Comparison of ENCODE assay signal across 15 cellular contexts in the genomic region with DNA sequence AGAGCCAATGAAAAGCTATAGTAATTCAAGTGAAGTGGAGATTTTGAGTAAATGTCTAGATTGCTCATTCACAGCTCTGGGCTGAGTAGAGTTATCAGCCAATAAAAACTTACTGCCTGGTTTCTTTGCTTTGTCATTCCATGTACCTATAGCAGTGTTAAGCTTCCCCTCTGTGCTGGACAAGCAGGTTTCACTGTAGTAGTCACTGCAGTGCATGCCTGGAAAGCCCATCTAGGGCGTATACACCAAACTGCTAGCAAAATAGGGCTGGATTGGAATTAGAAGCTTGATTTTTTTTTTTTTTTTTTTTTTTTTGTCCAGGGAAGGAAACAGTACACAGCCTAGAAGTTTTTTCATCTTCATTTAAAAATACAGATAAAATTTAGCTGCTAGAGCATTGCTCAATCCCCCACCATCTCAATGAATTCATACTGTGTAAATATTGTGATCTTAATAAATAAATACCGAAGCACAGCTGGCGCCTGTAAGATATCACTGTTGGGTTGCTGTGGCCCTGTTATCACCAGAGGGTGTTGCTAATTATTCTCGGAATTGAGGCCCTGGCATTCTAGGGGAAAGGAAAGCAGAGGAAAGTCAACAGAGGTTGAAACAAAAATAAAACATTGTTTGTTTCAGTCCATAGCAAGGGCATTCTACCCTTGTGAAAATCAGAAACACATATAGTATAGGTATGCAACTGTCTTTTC.
DNase-seq lines count a peak whose midpoint lies in the region; ATAC-seq, FAIRE-seq and TF ChIP-seq lines count a peak whose summit lies in the region.
"Had no signal": no experiment of that assay in that cellular context is flagged by ENCODE, and none has a peak within 500 bp of the region (broad histone marks: within the 10 kb centered on the region; RNA-seq: fewer than 3 reads in every experiment).

No MANE protein-coding gene starts in this region.

- no peaks in the 10 kb centered on the region for H4K20me1 ChIP-seq in HepG2 (ENCODE audit: insufficient read depth, low read length)

- BruUV-seq in HepG2 (replicated peaks; lab: Mats Ljungman, UMichigan) = no TSS peak

- no peak for FAIRE-seq in HepG2 (lab: Jason Lieb, UNC)

- H3K4me1 ChIP-seq in liver (ENCODE audit: control insufficient read depth in 4 of 4, insufficient read depth in 4 of 4, low read length in 3 of 4) (peaks cover 0 to 20% (median 11%) of the 10 kb centered on the region in 4 donors), HepG2 (ENCODE audit: insufficient read depth, low read length) (no peaks in the 10 kb centered on the region)
- H3K4me1 ChIP-seq: Caco-2, testis had no signal

- TF ChIP-seq EP300 in HepG2 (IDR thresholded peaks at IDR 0.05; ENCODE audit: low read depth in 2 of 2, low read length in 2 of 2) = no peak
- TF ChIP-seq EP300 in HepG2 (CRISPR knock-in tag; IDR thresholded peaks at IDR 0.05; ENCODE audit: borderline replicate concordance) = no peak

- H3K79me2 ChIP-seq in HepG2 (ENCODE audit: insufficient read depth, low read length) = no peaks in the 10 kb centered on the region

- no peak for DNase-seq in HepG2 (ENCODE audit: low spot score)
- DNase-seq in epithelial cell of esophagus (ENCODE audit: low read depth) = peak; percentile 73
- no peak for DNase-seq in left lobe of liver (ENCODE audit: low spot score)
- no peak for DNase-seq in posterior vena cava (ENCODE audit: low spot score)
- no peak for DNase-seq in effector CD8-positive, alpha-beta T cell (lab: John Stamatoyannopoulos, UW)
- DNase-seq in lower leg skin (ENCODE audit: low spot score in 2 of 2) = no peak
- no peak for DNase-seq in NCI-H2029 treated with DMSO at 0.1 percent for 48 hours (lab: John Stamatoyannopoulos, UW)
- DNase-seq: activated CD4-positive, alpha-beta T cell treated with anti-CD3 and anti-CD28 coated beads for 1 hour; activated T-cell treated with anti-CD3 and anti-CD28 coated beads for 4 hours; Caco-2; esophagus squamous epithelium; HFFc6; testis had no signal

- TF ChIP-seq CTCF in liver (IDR thresholded peaks at IDR 0.05; ENCODE audit: low read depth, low read length, missing input control) (no peak), HepG2 (CRISPR knock-in tag; IDR thresholded peaks at IDR 0.05) (no peak), epithelial cell of esophagus (IDR thresholded peaks at IDR 0.05; ENCODE audit: insufficient read depth, low read depth, low read length, missing control alignments) (no peak), lower leg skin (IDR thresholded peaks at IDR 0.05) (no peak)

- TF ChIP-seq POLR2A in HepG2 (IDR thresholded peaks at IDR 0.05; ENCODE audit: insufficient read depth in 1 of 2, low read depth in 2 of 2, low read length in 2 of 2) (no peak), lower leg skin (IDR thresholded peaks at IDR 0.05) (no peak)

- POLR2A ChIA-PET in HepG2 (lab: Yijun Ruan, JAX) = no interaction called here

- CTCF ChIA-PET in HepG2 (lab: Yijun Ruan, JAX; ENCODE audit: low intra/inter-chr PET ratio, low total read pairs) = no interaction called here

- in situ Hi-C loops in HepG2 (cut with HindIII; ENCODE audit: extremely low pct_ligation_motif_present, low pct_unique_long_range_greater_than_20kb) = no loop called here

- H3K4me3 ChIP-seq in liver (ENCODE audit: low read depth in 1 of 3, low read length in 3 of 3) (peak overlapping the region in 1 of 3 donors; percentile 6), HepG2 (replicated peaks in 1 of 3; ENCODE audit: insufficient read depth in 1 of 3, low read depth in 2 of 3, low read length in 3 of 3) (no peak overlapping the region), epithelial cell of esophagus (ENCODE audit: low read length) (no peak overlapping the region), lower leg skin (ENCODE audit: low read depth, poor library complexity, severe bottlenecking) (no peak overlapping the region)
- H3K4me3 ChIP-seq: esophagus squamous epithelium, testis had no signal

- peak in 1 of 2 donors; percentile 39 for TF ChIP-seq RAD21 in liver (IDR thresholded peaks at IDR 0.05)
- TF ChIP-seq RAD21 in HepG2 (CRISPR knock-in tag; IDR thresholded peaks at IDR 0.05) = no peak

- H3K27ac ChIP-seq in liver (ENCODE audit: low read depth in 1 of 2, low read length in 2 of 2) (peak overlapping the region; percentile 54 to 64), HepG2 (ENCODE audit: extremely low read length, insufficient read depth, low read length) (no peak overlapping the region)
- H3K27ac ChIP-seq: esophagus squamous epithelium, HL-60, testis had no signal

- no peak overlapping the region for H3K4me2 ChIP-seq in HepG2 (ENCODE audit: low read depth, low read length)

- 29% methylated on average over 4 of the region's 4 CpGs for WGBS in liver
- under 1% methylated on average over 4 of the region's 4 CpGs for WGBS in HepG2 (ENCODE audit: low lambda C conversion rate)
- WGBS in lower leg skin, 2 donors = 77 to 83% methylated on average over 4 of the region's 4 CpGs

- ATAC-seq in HepG2 = no peak
- ATAC-seq in left lobe of liver = peak; percentile 56

- H2AFZ ChIP-seq in HepG2 (ENCODE audit: low read length) = no peak overlapping the region

- H3K36me3 ChIP-seq in liver (ENCODE audit: control insufficient read depth in 4 of 4, insufficient read depth in 3 of 4, low read depth in 1 of 4, low read length in 3 of 4) (no peaks in the 10 kb centered on the region), HepG2 (replicated peaks in 1 of 2; ENCODE audit: control insufficient read depth in 1 of 2, insufficient read depth in 2 of 2, low read length in 2 of 2) (no peaks in the 10 kb centered on the region)
- H3K36me3 ChIP-seq: esophagus squamous epithelium had no signal

- no peaks in the 10 kb centered on the region for H3K9me3 ChIP-seq in liver (ENCODE audit: control insufficient read depth in 4 of 4, low read length in 3 of 4)
- H3K9me3 ChIP-seq in HepG2 (ENCODE audit: low read length) = no peaks in the 10 kb centered on the region
- H3K9me3 ChIP-seq: Caco-2, esophagus squamous epithelium, testis had no signal

- no peaks in the 10 kb centered on the region for H3K27me3 ChIP-seq in liver (ENCODE audit: control insufficient read depth in 4 of 4, insufficient read depth in 4 of 4, low read length in 3 of 4)
- H3K27me3 ChIP-seq in HepG2 (ENCODE audit: control insufficient read depth in 1 of 2, insufficient read depth in 2 of 2, low read length in 2 of 2) = no peaks in the 10 kb centered on the region
- H3K27me3 ChIP-seq: esophagus squamous epithelium, testis had no signal

- H3K9ac ChIP-seq in liver (ENCODE audit: low read depth in 1 of 2, low read length in 2 of 2) = no peak overlapping the region
- no peak overlapping the region for H3K9ac ChIP-seq in HepG2 (ENCODE audit: insufficient read depth, low read depth, low read length)

- intact Hi-C loops in HepG2 (cut with micrococcal nuclease; ENCODE audit: unreplicated experiment) (no loop called here), posterior vena cava (cut with DNase I) (no loop called here), lower leg skin (cut with DNase I; ENCODE audit: low total_unique reads) (no loop called here)

TF ChIP-seq in liver, 16 proteins besides CTCF, POLR2A, EP300 and RAD21:
- TF ChIP-seq EGR1 (IDR thresholded peaks at IDR 0.05; ENCODE audit: low read depth in 2 of 2) = no peak
- TF ChIP-seq HNF4G (IDR thresholded peaks at IDR 0.05) = no peak
- peak; percentile 15 for TF ChIP-seq FOXA2 (IDR thresholded peaks at IDR 0.05)
- TF ChIP-seq SP1 (IDR thresholded peaks at IDR 0.05) = peak; percentile 12
- no peak for TF ChIP-seq MAX (IDR thresholded peaks at IDR 0.05)
- peak; percentile 31 for TF ChIP-seq NR2F2 (IDR thresholded peaks at IDR 0.05)
- no peak for TF ChIP-seq GABPA (IDR thresholded peaks at IDR 0.05 in 1 of 2, conservative IDR thresholded peaks at IDR 0.05 in 1 of 2)
- no peak for TF ChIP-seq YY1 (IDR thresholded peaks at IDR 0.05)
- TF ChIP-seq HNF4A (conservative IDR thresholded peaks at IDR 0.05) = peak in 1 of 2 donors; percentile 10
- no peak for TF ChIP-seq FOXA1 (IDR thresholded peaks at IDR 0.05)
- TF ChIP-seq, protein P1, sequence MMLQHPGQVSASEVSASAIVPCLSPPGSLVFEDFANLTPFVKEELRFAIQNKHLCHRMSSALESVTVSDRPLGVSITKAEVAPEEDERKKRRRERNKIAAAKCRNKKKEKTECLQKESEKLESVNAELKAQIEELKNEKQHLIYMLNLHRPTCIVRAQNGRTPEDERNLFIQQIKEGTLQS (IDR thresholded peaks at IDR 0.05) = no peak

TF ChIP-seq in HepG2, 621 proteins besides CTCF, POLR2A, EP300 and RAD21 (continues in another document):
- TF ChIP-seq NFYB (CRISPR knock-in tag; IDR thresholded peaks at IDR 0.05) (no peak), PCBP1 (IDR thresholded peaks at IDR 0.05; ENCODE audit: borderline replicate concordance, low read depth, low read length) (no peak), MTA3 (CRISPR knock-in tag; IDR thresholded peaks at IDR 0.05) (no peak), ZNF3 (CRISPR knock-in tag; IDR thresholded peaks at IDR 0.05) (no peak), ATRX (CRISPR knock-in tag; IDR thresholded peaks at IDR 0.05; ENCODE audit: borderline replicate concordance) (no peak), ZKSCAN1 (IDR thresholded peaks at IDR 0.05; ENCODE audit: low read length) (no peak), MYC (CRISPR knock-in tag; IDR thresholded peaks at IDR 0.05; ENCODE audit: borderline replicate concordance) (no peak)
